19 cellular contexts compared by ENCODE assay signal in the genomic region with DNA sequence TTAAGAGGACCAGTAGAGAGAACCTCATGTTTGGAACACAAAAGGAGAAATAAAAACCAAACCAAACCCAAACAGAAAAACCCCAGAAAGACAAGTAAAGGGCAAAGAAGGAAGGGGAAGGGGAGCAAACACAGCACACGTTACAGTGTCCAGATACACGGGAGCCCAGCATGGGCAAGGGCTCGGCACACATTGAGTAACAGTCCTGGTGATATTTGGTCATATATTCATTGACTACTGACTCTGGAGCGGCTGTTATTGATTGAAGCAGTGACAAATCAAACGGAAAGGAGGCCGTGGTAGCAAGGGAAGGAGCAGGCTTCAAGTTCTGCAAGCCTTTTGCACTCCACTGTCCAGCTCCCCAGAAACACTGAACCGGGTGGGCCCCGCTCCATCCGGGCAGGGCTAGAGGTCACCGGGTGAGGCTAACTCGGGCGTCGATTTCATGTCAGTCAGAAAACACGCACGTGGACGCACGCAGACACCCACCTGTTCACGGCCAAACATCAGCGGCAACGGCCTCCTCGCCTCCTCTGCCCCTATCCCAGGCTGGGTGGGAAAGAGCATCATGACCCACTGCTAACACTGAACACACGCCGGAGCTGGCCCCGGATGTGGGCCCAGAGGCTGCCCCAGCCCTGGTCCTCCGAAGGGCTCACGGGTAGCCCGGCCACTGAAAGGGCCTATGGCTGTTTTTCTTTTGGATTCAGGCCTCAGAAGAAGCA. TPM values are rescaled to one million over a fixed set of nuclear protein-coding genes. Genes with fewer than 3 reads are reported as not detected.
A peak's percentile ranks its signal among the peaks of the same experiment; 100 is the strongest.
DNase-seq lines count a peak whose midpoint lies in the region; ATAC-seq, FAIRE-seq and TF ChIP-seq lines count a peak whose summit lies in the region.
"Had no signal": no experiment of that assay in that cellular context is flagged by ENCODE, and none has a peak within 500 bp of the region (broad histone marks: within the 10 kb centered on the region; RNA-seq: fewer than 3 reads in every experiment).

No MANE protein-coding gene starts in this region.

- peaks cover 83 to 96% (median 92%) of the 10 kb centered on the region in 11 experiments for H3K27me3 ChIP-seq in BLaER1 treated with 17β-estradiol and CSF1 and Interleukin-3, amounts not matched to agents 10 nM and 100 nM
- H3K27me3 ChIP-seq: tibial artery had no signal

- H4K20me1 ChIP-seq in BLaER1 treated with 17β-estradiol and CSF1 and Interleukin-3, amounts not matched to agents 10 nM and 100 nM = peaks cover 0 to 81% (median 68%) of the 10 kb centered on the region in 11 experiments; a peak in 20 of 22 replicates

- POLR2A ChIA-PET in activated naive CD8-positive, alpha-beta T cell treated with anti-CD3 and anti-CD28 coated beads, Interleukin-2, amount 10 ng/mL, durations not matched to agents 7 days and 5 days (lab: Charles Lee) = interaction anchor here (0.6 kb wide), 1 partner anchor 78 kb away, joined by 3 read pairs; no protein-coding TSS in a partner anchor

- peak overlapping the region in 2 of 11 experiments; percentile 18 to 27; a peak in 3 of 22 replicates for H3K27ac ChIP-seq in BLaER1 treated with 17β-estradiol and CSF1 and Interleukin-3, amounts not matched to agents 10 nM and 100 nM
- H3K27ac ChIP-seq: tibial artery had no signal

- H3K27me3 Mint-ChIP-seq in HFFc6 (ENCODE audit: insufficient read depth) (peaks cover 2% of the 10 kb centered on the region), mesothelial cell of epicardium (ENCODE audit: low read depth) (no peaks in the 10 kb centered on the region)
- no peaks in the 10 kb centered on the region for H3K27me3 Mint-ChIP-seq in activated naive CD8-positive, alpha-beta T cell treated with anti-CD3 and anti-CD28 coated beads, Interleukin-2, amount 10 ng/mL, durations not matched to agents 7 days and 5 days
- H3K27me3 Mint-ChIP-seq: progenitor cell of endocrine pancreas had no signal

- TF ChIP-seq CTCF in HFFc6 (IDR thresholded peaks at IDR 0.05) = no peak
- TF ChIP-seq CTCF in mesothelial cell of epicardium (IDR thresholded peaks at IDR 0.05; ENCODE audit: unreplicated experiment) = no peak

- peaks cover 9 to 22% (median 17%) of the 10 kb centered on the region in 11 experiments; a peak in 17 of 22 replicates for H3K36me3 ChIP-seq in BLaER1 treated with 17β-estradiol and CSF1 and Interleukin-3, amounts not matched to agents 10 nM and 100 nM
- H3K36me3 ChIP-seq: tibial artery had no signal

- H3K4me3 ChIP-seq in BLaER1 treated with 17β-estradiol and CSF1 and Interleukin-3, amounts not matched to agents 10 nM and 100 nM = no peak overlapping the region
- H3K4me3 ChIP-seq: GM23338, smooth muscle cell, tibial artery had no signal

- no peaks in the 10 kb centered on the region for H3K9me3 Mint-ChIP-seq in HFFc6
- H3K9me3 Mint-ChIP-seq in activated naive CD8-positive, alpha-beta T cell treated with anti-CD3 and anti-CD28 coated beads, Interleukin-2, amount 10 ng/mL, durations not matched to agents 7 days and 5 days = no peaks in the 10 kb centered on the region
- peaks cover 7% of the 10 kb centered on the region for H3K9me3 Mint-ChIP-seq in mesothelial cell of epicardium
- H3K9me3 Mint-ChIP-seq: GM23338 had no signal

- H3K36me3 Mint-ChIP-seq in HFFc6 (ENCODE audit: low read depth) (no peaks in the 10 kb centered on the region), mesothelial cell of epicardium (peaks cover 8% of the 10 kb centered on the region)
- H3K36me3 Mint-ChIP-seq in activated naive CD8-positive, alpha-beta T cell treated with anti-CD3 and anti-CD28 coated beads, Interleukin-2, amount 10 ng/mL, durations not matched to agents 7 days and 5 days = peaks cover 2% of the 10 kb centered on the region

- ATAC-seq in activated naive CD8-positive, alpha-beta T cell treated with anti-CD3 and anti-CD28 coated beads, Interleukin-2, amount 10 ng/mL, durations not matched to agents 7 days and 5 days (ENCODE audit: low read depth) = no peak
- ATAC-seq in HG02588 (IDR thresholded peaks at IDR 0.05; ENCODE audit: unreplicated experiment) (no peak), HG02973 (IDR thresholded peaks at IDR 0.05; ENCODE audit: unreplicated experiment) (no peak)
- ATAC-seq: esophagus mucosa, GM23338, left ventricle myocardium superior had no signal

- peak overlapping the region in 10 of 11 experiments; percentile 15 to 88 (median 36); a peak in 15 of 22 replicates for H3K4me2 ChIP-seq in BLaER1 treated with 17β-estradiol and CSF1 and Interleukin-3, amounts not matched to agents 10 nM and 100 nM
- H3K4me2 ChIP-seq: GM23338, SK-N-SH, smooth muscle cell had no signal

- peaks cover 20% of the 10 kb centered on the region for H3K4me1 Mint-ChIP-seq in HFFc6 (ENCODE audit: low read depth)
- peaks cover 3% of the 10 kb centered on the region for H3K4me1 Mint-ChIP-seq in activated naive CD8-positive, alpha-beta T cell treated with anti-CD3 and anti-CD28 coated beads, Interleukin-2, amount 10 ng/mL, durations not matched to agents 7 days and 5 days
- peaks cover 16% of the 10 kb centered on the region for H3K4me1 Mint-ChIP-seq in mesothelial cell of epicardium

- FAIRE-seq in GM19239 (lab: Jason Lieb, UNC) = no peak

- H3K4me3 Mint-ChIP-seq in HFFc6 (no peak overlapping the region; the same call in 1 of the 2 replicates), mesothelial cell of epicardium (no peak overlapping the region)
- H3K4me3 Mint-ChIP-seq in activated naive CD8-positive, alpha-beta T cell treated with anti-CD3 and anti-CD28 coated beads, Interleukin-2, amount 10 ng/mL, durations not matched to agents 7 days and 5 days = no peak overlapping the region
- H3K4me3 Mint-ChIP-seq: GM23338 had no signal

- H3K9me3 ChIP-seq in BLaER1 treated with 17β-estradiol and CSF1 and Interleukin-3, amounts not matched to agents 10 nM and 100 nM (replicated peaks in 1 of 11) = 0 out of 22 replicates have a peak, but pooled peaks cover 0 to 9% (median 0%) of the 10 kb centered on the region in 11 experiments
- H3K9me3 ChIP-seq: SK-N-SH, tibial artery had no signal

- H3K27ac Mint-ChIP-seq in HFFc6 (peak overlapping the region; percentile 55), mesothelial cell of epicardium (peak overlapping the region; percentile 94)
- peak overlapping the region; percentile 82 for H3K27ac Mint-ChIP-seq in activated naive CD8-positive, alpha-beta T cell treated with anti-CD3 and anti-CD28 coated beads, Interleukin-2, amount 10 ng/mL, durations not matched to agents 7 days and 5 days
- H3K27ac Mint-ChIP-seq: GM23338, progenitor cell of endocrine pancreas had no signal

- peaks cover 30 to 50% (median 39%) of the 10 kb centered on the region in 10 experiments for H3K4me1 ChIP-seq in BLaER1 treated with 17β-estradiol and CSF1 and Interleukin-3, amounts not matched to agents 10 nM and 100 nM

- DNase-seq in HFFc6 (no peak), mesothelial cell of epicardium (ENCODE audit: low spot score in 2 of 2, unreplicated experiment in 2 of 2) (no peak), GM19239 (ENCODE audit: insufficient read length, low spot score) (no peak), T-helper 1 cell (no peak)
- no peak for DNase-seq in activated naive CD8-positive, alpha-beta T cell treated with anti-CD3 and anti-CD28 coated beads, Interleukin-2, amount 10 ng/mL, durations not matched to agents 7 days and 5 days
- DNase-seq: activated gamma-delta T cell treated with Interleukin-2 at 50 U/mL for 16 hours, NCI-H1417, NCI-H2171, NCI-H774, SK-N-SH, tibial artery had no signal

- H3K9ac ChIP-seq in BLaER1 treated with 17β-estradiol and CSF1 and Interleukin-3, amounts not matched to agents 10 nM and 100 nM = peak overlapping the region in 3 of 11 experiments; percentile 6 to 21 (median 14); a peak in 3 of 22 replicates
- H3K9ac ChIP-seq: SK-N-SH had no signal

RNA-seq across cellular contexts. Expression of a gene that starts 3.7 kb away (rescaled TPM):
- 100 to 1,000 TPM; 103 to 133 (median 120) TPM for total RNA-seq in HFFc6 (2021; fragmentation: NEBNext Ultra II Directional; extraction: Animal tissue kit (Norgen Biotek cat#: 25700))
- 100 to 1,000 TPM; 127 to 135 TPM for total RNA-seq in activated naive CD8-positive, alpha-beta T cell treated with anti-CD3 and anti-CD28 coated beads, Interleukin-2, amount 10 ng/mL, durations not matched to agents 7 days and 5 days
- 64.9 to 73.4 TPM (median 69.1 TPM) in 3 replicates for total RNA-seq in mesothelial cell of epicardium

RNA-seq across cellular contexts. Expression of a gene that starts 50.9 kb away (rescaled TPM):
- 1 to 10 TPM; 3.1 to 8.0 (median 5.7) TPM for total RNA-seq in HFFc6 (2021; fragmentation: NEBNext Ultra II Directional; extraction: Animal tissue kit (Norgen Biotek cat#: 25700))
- total RNA-seq in activated naive CD8-positive, alpha-beta T cell treated with anti-CD3 and anti-CD28 coated beads, Interleukin-2, amount 10 ng/mL, durations not matched to agents 7 days and 5 days = 1 to 10 TPM; 8.6 to 9.7 TPM
- total RNA-seq in mesothelial cell of epicardium = 11.5 to 15.0 TPM (median 14.2 TPM) in 3 replicates

RNA-seq across cellular contexts. Expression of a gene that starts 51.8 kb away (rescaled TPM):
- 10 to 100 TPM; 52.1 to 62.1 (median 59.0) TPM for total RNA-seq in HFFc6 (2021; fragmentation: NEBNext Ultra II Directional; extraction: Animal tissue kit (Norgen Biotek cat#: 25700))
- total RNA-seq in activated naive CD8-positive, alpha-beta T cell treated with anti-CD3 and anti-CD28 coated beads, Interleukin-2, amount 10 ng/mL, durations not matched to agents 7 days and 5 days = 100 to 1,000 TPM; 101 to 107 TPM
- 96.3 to 99.9 TPM (median 98.5 TPM) in 3 replicates for total RNA-seq in mesothelial cell of epicardium
